Comparison of ENCODE assay signal across 1 cellular context in genomic region chr2:118084483-118085089, GRCh38.
TF ChIP-seq lines count a peak whose summit lies in the region.

No MANE protein-coding gene starts in this region.

TF ChIP-seq in HepG2, 621 proteins besides CTCF, POLR2A, EP300 and RAD21 (continued from another document):
- TF ChIP-seq ZNF883 (CRISPR knock-in tag; IDR thresholded peaks at IDR 0.05; ENCODE audit: not compliant biosample characterization) (no peak), ZNF451 (CRISPR knock-in tag; IDR thresholded peaks at IDR 0.05) (no peak), SMARCC2 (IDR thresholded peaks at IDR 0.05) (no peak), ZNF839 (CRISPR knock-in tag; IDR thresholded peaks at IDR 0.05; ENCODE audit: borderline replicate concordance) (no peak), FOXP1 (IDR thresholded peaks at IDR 0.05) (no peak), FOXP1 (CRISPR knock-in tag; IDR thresholded peaks at IDR 0.05) (0 out of 2 replicates have a peak, but pooled peaks have one; percentile 29), NFIB (CRISPR knock-in tag; IDR thresholded peaks at IDR 0.05; ENCODE audit: borderline replicate concordance) (no peak), ZNF564 (CRISPR knock-in tag; IDR thresholded peaks at IDR 0.05) (no peak)
TF ChIP-seq in HepG2: peak in this region for 49.
